ENCODE assay signal across 22 cellular contexts in the genomic region with DNA sequence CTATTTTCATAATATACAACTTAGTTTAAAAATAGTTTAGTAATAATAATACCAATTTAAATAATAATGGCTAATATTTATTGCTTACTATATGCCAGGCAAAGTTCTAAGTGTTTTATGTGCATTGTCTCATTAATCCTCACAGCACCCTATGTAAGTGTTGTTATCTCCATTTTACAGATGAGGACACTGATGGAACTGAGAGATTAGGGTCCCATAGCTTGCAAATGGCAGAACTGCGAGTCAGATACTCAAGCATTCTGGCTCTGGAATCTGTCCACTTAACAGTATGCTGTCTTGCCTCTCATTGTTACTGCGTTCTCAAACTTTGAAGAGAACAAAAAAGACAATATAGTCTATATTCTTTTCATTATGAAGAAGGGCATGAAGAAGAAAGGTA.
"Had no signal": no experiment of that assay in that cellular context is flagged by ENCODE, and none has a peak within 500 bp of the region (broad histone marks: within the 10 kb centered on the region; RNA-seq: fewer than 3 reads in every experiment).

No MANE protein-coding gene starts in this region.

- DNase-seq: hypothalamus; immature natural killer cell; left ventricle myocardium inferior; midbrain; mucosa of descending colon; naive thymus-derived CD4-positive, alpha-beta T cell; ovary; right lobe of liver; small intestine; spleen; stimulated activated CD4-positive, alpha-beta T cell treated with anti-CD3 and anti-CD28 coated beads, Interleukin-4, amount 100 ng/mL, for 24 hours; stimulated activated naive CD4-positive, alpha-beta T cell; tibial artery; trophoblast cell; upper lobe of right lung had no signal

- H3K4me3 ChIP-seq: left ventricle myocardium inferior, lung, mucosa of descending colon, ovary, right atrium auricular region, right lobe of liver, spleen, suprapubic skin, thoracic aorta, tibial artery, upper lobe of right lung had no signal

- H3K27ac ChIP-seq: left ventricle myocardium inferior, ovary, right atrium auricular region, right lobe of liver, spleen, suprapubic skin, thoracic aorta, tibial artery, upper lobe of right lung had no signal

- H3K9me3 ChIP-seq: left ventricle myocardium inferior, mucosa of descending colon, ovary, right atrium auricular region, right lobe of liver, spleen, suprapubic skin, thoracic aorta, tibial artery, upper lobe of right lung had no signal

- H3K36me3 ChIP-seq: ovary had no signal

- H3K4me1 ChIP-seq: left ventricle myocardium inferior, right atrium auricular region, right lobe of liver, spleen, suprapubic skin, tibial artery, upper lobe of right lung had no signal

- ATAC-seq: mucosa of descending colon; naive thymus-derived CD4-positive, alpha-beta T cell; natural killer cell treated with Interleukin-12 subunit alpha and Interleukin-12 subunit beta and Interleukin-15 and Interleukin-18, amount 100 ng/mL, for 72 hours; right lobe of liver; stimulated activated effector memory CD8-positive, alpha-beta T cell treated with anti-CD3 and anti-CD28 coated beads, Interleukin-12 subunit alpha, Interleukin-12 subunit beta, amount 100 ng/mL, for 72 hours; upper lobe of right lung had no signal

- H3K27me3 ChIP-seq: ovary, right atrium auricular region, right lobe of liver, spleen, suprapubic skin, tibial artery, upper lobe of right lung had no signal

- FAIRE-seq: urothelium cell line had no signal
